16 cellular contexts compared by ENCODE assay signal in genomic region chr5:152007556-152007955, GRCh38.
"Had no signal": no experiment of that assay in that cellular context is flagged by ENCODE, and none has a peak within 500 bp of the region (broad histone marks: within the 10 kb centered on the region; RNA-seq: fewer than 3 reads in every experiment).

No MANE protein-coding gene starts in this region.

- H3K9me3 ChIP-seq: body of pancreas, esophagus muscularis mucosa, ovary, thoracic aorta had no signal

- H3K4me3 Mint-ChIP-seq: natural killer cell treated with Interleukin-12 subunit alpha and Interleukin-12 subunit beta and Interleukin-15 and Interleukin-18, amount 100 ng/mL, for 72 hours; stimulated activated naive CD8-positive, alpha-beta T cell treated with anti-CD3 and anti-CD28 coated beads, Interleukin-15, amount 100 ng/mL, for 72 hours; T-helper 2 cell treated with Interferon-gamma antibody and Interleukin-4, amounts not matched to agents 5 μg/mL and 100 μg/mL, for 36 hours had no signal

- H3K4me1 ChIP-seq: body of pancreas, esophagus muscularis mucosa had no signal

- H3K27me3 Mint-ChIP-seq: natural killer cell treated with Interleukin-12 subunit alpha and Interleukin-12 subunit beta and Interleukin-15 and Interleukin-18, amount 100 ng/mL, for 72 hours; stimulated activated naive CD8-positive, alpha-beta T cell treated with anti-CD3 and anti-CD28 coated beads, Interleukin-15, amount 100 ng/mL, for 72 hours had no signal

- H3K27me3 ChIP-seq: body of pancreas, esophagus muscularis mucosa, ovary had no signal

- H3K4me1 Mint-ChIP-seq: stimulated activated naive CD8-positive, alpha-beta T cell treated with anti-CD3 and anti-CD28 coated beads, Interleukin-15, amount 100 ng/mL, for 72 hours had no signal

- H3K27ac Mint-ChIP-seq: natural killer cell treated with Interleukin-12 subunit alpha and Interleukin-12 subunit beta and Interleukin-15 and Interleukin-18, amount 100 ng/mL, for 72 hours; stimulated activated naive CD8-positive, alpha-beta T cell treated with anti-CD3 and anti-CD28 coated beads, Interleukin-15, amount 100 ng/mL, for 72 hours; T-helper 2 cell treated with Interferon-gamma antibody and Interleukin-4, amounts not matched to agents 5 μg/mL and 100 μg/mL, for 36 hours had no signal

- H3K9me3 Mint-ChIP-seq: natural killer cell treated with Interleukin-12 subunit alpha and Interleukin-12 subunit beta and Interleukin-15 and Interleukin-18, amount 100 ng/mL, for 72 hours; T-helper 2 cell treated with Interferon-gamma antibody and Interleukin-4, amounts not matched to agents 5 μg/mL and 100 μg/mL, for 36 hours had no signal

- H3K36me3 ChIP-seq: esophagus muscularis mucosa, ovary, thoracic aorta had no signal

- FAIRE-seq: endometrium, urothelium cell line had no signal

- H3K4me3 ChIP-seq: body of pancreas, esophagus muscularis mucosa, ovary, thoracic aorta had no signal

- DNase-seq: activated naive CD4-positive, alpha-beta T cell treated with anti-CD3 and anti-CD28 coated beads, Interleukin-2, amount 50 U/mL, for 16 hours; body of pancreas; cerebellar nuclear complex; dermis blood vessel endothelial cell; islet precursor cell; mammary epithelial cell; ovary; stimulated activated CD4-positive, alpha-beta T cell treated with anti-CD3 and anti-CD28 coated beads, Interleukin-15, amount 100 ng/mL, for 24 hours; stimulated activated CD4-positive, alpha-beta T cell treated with anti-CD3 and anti-CD28 coated beads, Interleukin-4, amount 100 ng/mL, for 4 hours; stimulated activated naive CD8-positive, alpha-beta T cell treated with anti-CD3 and anti-CD28 coated beads, Interleukin-15, amount 100 ng/mL, for 72 hours had no signal

- H3K36me3 Mint-ChIP-seq: natural killer cell treated with Interleukin-12 subunit alpha and Interleukin-12 subunit beta and Interleukin-15 and Interleukin-18, amount 100 ng/mL, for 72 hours had no signal

- H3K27ac ChIP-seq: body of pancreas, esophagus muscularis mucosa, ovary, thoracic aorta had no signal
